Comparison of ENCODE assay signal across 10 cellular contexts in genomic region chr6:14441371-14441781, GRCh38.
DNase-seq lines count a peak whose midpoint lies in the region; FAIRE-seq and TF ChIP-seq lines count a peak whose summit lies in the region.
"Had no signal": no experiment of that assay in that cellular context is flagged by ENCODE, and none has a peak within 500 bp of the region (broad histone marks: within the 10 kb centered on the region; RNA-seq: fewer than 3 reads in every experiment).

No MANE protein-coding gene starts in this region.

- peaks cover 23% of the 10 kb centered on the region for H3K4me1 ChIP-seq in ectodermal cell (ENCODE audit: control insufficient read depth, insufficient read depth, low read length)
- H3K4me1 ChIP-seq in muscle layer of colon (ENCODE audit: insufficient read depth, low read length) = peaks cover 29% of the 10 kb centered on the region

- no peak overlapping the region for H3K9ac ChIP-seq in muscle layer of colon (ENCODE audit: low read length)

- no peak overlapping the region for H3K4me3 ChIP-seq in AG09309 (ENCODE audit: control insufficient read depth, low read depth, low read length)
- no peak overlapping the region for H3K4me3 ChIP-seq in ectodermal cell (ENCODE audit: insufficient read depth, low read depth, low read length)
- peak overlapping the region in 1 of 2 donors; percentile 14 for H3K4me3 ChIP-seq in muscle layer of colon (ENCODE audit: low read depth in 1 of 2, low read length in 2 of 2)
- H3K4me3 ChIP-seq: GM12878 had no signal

- FAIRE-seq in GM12891 (lab: Jason Lieb, UNC) (no peak), frontal cortex (lab: Jason Lieb, UNC) (no peak)
- FAIRE-seq: colon, GM12878 had no signal

- H3K9me3 ChIP-seq in ectodermal cell (ENCODE audit: control insufficient read depth, low read length) (no peaks in the 10 kb centered on the region), muscle layer of colon (ENCODE audit: low read length) (no peaks in the 10 kb centered on the region)

- WGBS in ectodermal cell, 2 experiments = 24 to 37% methylated on average over 5 of the region's 5 CpGs

- TF ChIP-seq CTCF in AG09309 (IDR thresholded peaks at IDR 0.05; ENCODE audit: control insufficient read depth, insufficient read depth, low read depth, low read length, missing control alignments) = no peak

- TF ChIP-seq POLR2A in GM12891 (IDR thresholded peaks at IDR 0.05; ENCODE audit: low read depth, low read length) = no peak

- H3K27me3 ChIP-seq in ectodermal cell (ENCODE audit: control insufficient read depth, insufficient read depth, low read length, poor library complexity, severe bottlenecking) (no peaks in the 10 kb centered on the region), muscle layer of colon (ENCODE audit: control insufficient read depth in 1 of 2, insufficient read depth in 2 of 2, low read length in 2 of 2) (no peaks in the 10 kb centered on the region)

- no peaks in the 10 kb centered on the region for H3K36me3 ChIP-seq in ectodermal cell (ENCODE audit: control insufficient read depth, insufficient read depth, low read length)
- H3K36me3 ChIP-seq in muscle layer of colon (ENCODE audit: insufficient read depth, low read length) = no peaks in the 10 kb centered on the region

- H3K27ac ChIP-seq in ectodermal cell (ENCODE audit: insufficient read depth, low read depth, low read length, poor library complexity, severe bottlenecking) (peak overlapping the region; percentile 12), muscle layer of colon (ENCODE audit: low read depth, low read length) (peak overlapping the region; percentile 51)

- DNase-seq in AG09309 (ENCODE audit: low read depth) (peak; percentile 57), NCI-H1694 treated with DMSO at 0.1 percent for 48 hours (lab: John Stamatoyannopoulos, UW) (peak; percentile 64), A172 (ENCODE audit: low spot score) (no peak), GM12891 (ENCODE audit: insufficient read length, low spot score) (no peak), frontal cortex (ENCODE audit: low spot score in 2 of 2) (no peak), GM19238 (ENCODE audit: insufficient read length, low spot score) (no peak)

TF ChIP-seq in GM12891, 5 proteins besides CTCF, POLR2A, EP300 and RAD21:
- no peak for TF ChIP-seq SPI1 (IDR thresholded peaks at IDR 0.05; ENCODE audit: low read depth, low read length)
- no peak for TF ChIP-seq TAF1 (IDR thresholded peaks at IDR 0.05; ENCODE audit: low read depth, low read length)
- no peak for TF ChIP-seq POLR2AphosphoS5 (IDR thresholded peaks at IDR 0.05; ENCODE audit: low read depth, low read length)
- TF ChIP-seq PAX5 (IDR thresholded peaks at IDR 0.05; ENCODE audit: insufficient read depth, low read length, severe bottlenecking) = no peak

Comparison
In these comparisons a context has a peak if more than half of its experiments do, and no peak if none do; other contexts are left out.
1. DNase-seq: peak in AG09309 (single experiment) and NCI-H1694 treated with DMSO at 0.1 percent for 48 hours (single experiment); none in A172 (single experiment), GM12891 (single experiment), frontal cortex (0 of 2) and GM19238 (single experiment).